Comparison of ENCODE assay signal across 8 cellular contexts in genomic region chr7:133230591-133231194, GRCh38. TPM values are rescaled to one million over a fixed set of nuclear protein-coding genes. Genes with fewer than 3 reads are reported as not detected.
DNase-seq lines count a peak whose midpoint lies in the region; ATAC-seq and TF ChIP-seq lines count a peak whose summit lies in the region.

No MANE protein-coding gene starts in this region.

- POLR2A ChIA-PET in activated B cell treated with CpG ODN at 0.5 μM for 24 hours (lab: Charles Lee), result no interaction called here

- H3K4me1 ChIP-seq in esophagus muscularis mucosa (no peaks in the 10 kb centered on the region), vagina (no peaks in the 10 kb centered on the region)

- intact Hi-C loops in activated B cell treated with CpG ODN at 0.5 μM for 24 hours (cut with micrococcal nuclease) (loop anchor here (1.0 to 5.0 kb wide), 3 partner anchors 520 to 1373 kb away; no protein-coding TSS in a partner anchor), esophagus muscularis mucosa (cut with DNase I) (no loop called here), vagina (cut with DNase I) (no loop called here)

- H3K27me3 ChIP-seq in esophagus muscularis mucosa (no peaks in the 10 kb centered on the region), vagina (no peaks in the 10 kb centered on the region)

- H3K4me3 ChIP-seq in esophagus muscularis mucosa (no peak overlapping the region), vagina (no peak overlapping the region)

- TF ChIP-seq CTCF in GM12873 (IDR thresholded peaks at IDR 0.05; ENCODE audit: insufficient read depth, low read depth, low read length, missing control alignments) (peak; percentile 71), activated B cell treated with CpG ODN at 0.5 μM for 24 hours (IDR thresholded peaks at IDR 0.05) (peak; percentile 47), esophagus muscularis mucosa (IDR thresholded peaks at IDR 0.05) (peak; percentile 40 to 62 (median 55)), neural crest cell (conservative IDR thresholded peaks at IDR 0.05) (peak; percentile 78), vagina (IDR thresholded peaks at IDR 0.05) (peak in 1 of 3 experiments; percentile 12)

- ATAC-seq in activated B cell treated with CpG ODN at 0.5 μM for 24 hours (ENCODE audit: low read depth), result no peak

- H3K36me3 Mint-ChIP-seq in activated B cell treated with CpG ODN at 0.5 μM for 24 hours (ENCODE audit: low read depth) (no peaks in the 10 kb centered on the region), neural crest cell (ENCODE audit: low read depth) (no peaks in the 10 kb centered on the region)

- H3K4me1 Mint-ChIP-seq in activated B cell treated with CpG ODN at 0.5 μM for 24 hours (no peaks in the 10 kb centered on the region), neural crest cell (peaks cover 16% of the 10 kb centered on the region)

- H3K27ac Mint-ChIP-seq in activated B cell treated with CpG ODN at 0.5 μM for 24 hours, result no peak overlapping the region
- no peak overlapping the region for H3K27ac Mint-ChIP-seq in neural crest cell (ENCODE audit: unreplicated experiment)

- H3K9me3 ChIP-seq in esophagus muscularis mucosa, result no peaks in the 10 kb centered on the region
- H3K9me3 ChIP-seq in vagina, result no peaks in the 10 kb centered on the region

- CTCF ChIA-PET in activated B cell treated with CpG ODN at 0.5 μM for 24 hours (lab: Charles Lee), result interaction anchor here (1.0 kb wide), 1 partner anchor 912 kb away, joined by 3 read pairs; no protein-coding TSS in a partner anchor

- H3K36me3 ChIP-seq in esophagus muscularis mucosa, result no peaks in the 10 kb centered on the region
- no peaks in the 10 kb centered on the region for H3K36me3 ChIP-seq in vagina

- H3K27ac ChIP-seq in esophagus muscularis mucosa (replicated peaks in 1 of 4) (no peak overlapping the region), vagina (no peak overlapping the region)

- peak; percentile 57 for DNase-seq in AG08395 (ENCODE audit: low spot score)
- DNase-seq in NCI-H2107 (lab: John Stamatoyannopoulos, UW), result peak; percentile 29
- DNase-seq in activated B cell treated with CpG ODN at 0.5 μM for 24 hours, result no peak
- DNase-seq in esophagus muscularis mucosa (ENCODE audit: extremely low spot score), result no peak
- peak; percentile 58 for DNase-seq in neural crest cell (ENCODE audit: low read depth, low spot score)
- no peak for DNase-seq in epidermal melanocyte (ENCODE audit: insufficient read length, low spot score)
- no peak for DNase-seq in vagina (ENCODE audit: extremely low spot score in 2 of 2)

- WGBS in esophagus muscularis mucosa, result 39% methylated on average over 5 of the region's 5 CpGs

- H3K4me3 Mint-ChIP-seq in activated B cell treated with CpG ODN at 0.5 μM for 24 hours (no peak overlapping the region), neural crest cell (no peak overlapping the region)

- no peak for TF ChIP-seq EP300 in esophagus muscularis mucosa (IDR thresholded peaks at IDR 0.05)

- TF ChIP-seq POLR2A in esophagus muscularis mucosa (IDR thresholded peaks at IDR 0.05; ENCODE audit: low read depth), result no peak
- TF ChIP-seq POLR2A in vagina (IDR thresholded peaks at IDR 0.05), result no peak

- H3K27me3 Mint-ChIP-seq in activated B cell treated with CpG ODN at 0.5 μM for 24 hours (peaks cover 16% of the 10 kb centered on the region), neural crest cell (ENCODE audit: low read depth) (no peaks in the 10 kb centered on the region)

- no peaks in the 10 kb centered on the region for H3K9me3 Mint-ChIP-seq in activated B cell treated with CpG ODN at 0.5 μM for 24 hours
- H3K9me3 Mint-ChIP-seq in neural crest cell, result peaks cover under 1% of the 10 kb centered on the region

RNA-seq across cellular contexts. Expression of gene EXOC4, which starts 22.2 kb away (rescaled TPM):
- total RNA-seq in activated B cell treated with CpG ODN at 0.5 μM for 24 hours (89.1 and 103 TPM in 2 replicates), esophagus muscularis mucosa (10 to 100 TPM; 36.6 to 64.0 (median 57.4) TPM), neural crest cell (76.6 and 79.7 TPM in 2 replicates), vagina (99.2 TPM)

Comparison
In these comparisons a context has a peak if more than half of its experiments do, and no peak if none do; other contexts are left out.
1. DNase-seq: peak in AG08395 (single experiment), NCI-H2107 (single experiment) and neural crest cell (single experiment); none in activated B cell treated with CpG ODN at 0.5 μM for 24 hours (single experiment), esophagus muscularis mucosa (single experiment), epidermal melanocyte (single experiment) and vagina (0 of 2).